ENCODE assay signal across 8 cellular contexts in the genomic region with DNA sequence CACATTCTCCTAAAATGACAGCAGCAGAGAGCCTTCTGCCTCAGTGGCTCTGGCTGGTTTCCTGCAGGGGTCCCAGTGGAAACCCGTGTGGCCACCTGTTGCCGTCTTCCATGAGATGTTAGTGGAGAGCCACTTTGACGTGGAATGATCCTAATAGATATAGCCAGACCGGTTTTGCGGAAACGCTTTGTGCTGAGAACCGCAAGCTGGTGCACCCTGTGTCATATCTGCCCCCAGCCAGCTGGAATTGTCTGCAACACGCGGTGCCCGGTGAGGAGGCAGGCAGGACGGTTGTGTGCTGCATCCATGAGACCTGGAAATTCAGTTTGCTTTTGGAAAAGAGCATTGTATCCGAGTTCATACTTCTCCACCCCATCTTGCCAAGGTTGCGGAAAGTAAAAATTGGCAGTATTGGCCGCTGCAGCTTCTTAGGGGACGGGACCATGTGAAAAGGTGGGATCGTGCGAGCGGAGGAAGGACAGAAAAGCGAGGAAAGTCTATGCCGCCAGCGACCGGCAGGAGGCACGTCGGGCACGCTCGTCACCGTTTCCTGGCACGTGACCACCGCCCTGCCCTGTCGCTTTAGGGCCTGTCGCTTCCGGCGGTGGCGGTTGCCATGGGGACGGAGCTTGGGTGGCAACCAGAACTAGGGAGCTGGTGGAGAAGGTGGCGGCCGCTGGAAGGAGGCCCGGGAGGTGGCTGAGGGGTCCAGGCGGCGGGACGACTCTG. TPM values are rescaled to one million over a fixed set of nuclear protein-coding genes. Genes with fewer than 3 reads are reported as not detected.
DNase-seq lines count a peak whose midpoint lies in the region; ATAC-seq and TF ChIP-seq lines count a peak whose summit lies in the region.

A gene with protein sequence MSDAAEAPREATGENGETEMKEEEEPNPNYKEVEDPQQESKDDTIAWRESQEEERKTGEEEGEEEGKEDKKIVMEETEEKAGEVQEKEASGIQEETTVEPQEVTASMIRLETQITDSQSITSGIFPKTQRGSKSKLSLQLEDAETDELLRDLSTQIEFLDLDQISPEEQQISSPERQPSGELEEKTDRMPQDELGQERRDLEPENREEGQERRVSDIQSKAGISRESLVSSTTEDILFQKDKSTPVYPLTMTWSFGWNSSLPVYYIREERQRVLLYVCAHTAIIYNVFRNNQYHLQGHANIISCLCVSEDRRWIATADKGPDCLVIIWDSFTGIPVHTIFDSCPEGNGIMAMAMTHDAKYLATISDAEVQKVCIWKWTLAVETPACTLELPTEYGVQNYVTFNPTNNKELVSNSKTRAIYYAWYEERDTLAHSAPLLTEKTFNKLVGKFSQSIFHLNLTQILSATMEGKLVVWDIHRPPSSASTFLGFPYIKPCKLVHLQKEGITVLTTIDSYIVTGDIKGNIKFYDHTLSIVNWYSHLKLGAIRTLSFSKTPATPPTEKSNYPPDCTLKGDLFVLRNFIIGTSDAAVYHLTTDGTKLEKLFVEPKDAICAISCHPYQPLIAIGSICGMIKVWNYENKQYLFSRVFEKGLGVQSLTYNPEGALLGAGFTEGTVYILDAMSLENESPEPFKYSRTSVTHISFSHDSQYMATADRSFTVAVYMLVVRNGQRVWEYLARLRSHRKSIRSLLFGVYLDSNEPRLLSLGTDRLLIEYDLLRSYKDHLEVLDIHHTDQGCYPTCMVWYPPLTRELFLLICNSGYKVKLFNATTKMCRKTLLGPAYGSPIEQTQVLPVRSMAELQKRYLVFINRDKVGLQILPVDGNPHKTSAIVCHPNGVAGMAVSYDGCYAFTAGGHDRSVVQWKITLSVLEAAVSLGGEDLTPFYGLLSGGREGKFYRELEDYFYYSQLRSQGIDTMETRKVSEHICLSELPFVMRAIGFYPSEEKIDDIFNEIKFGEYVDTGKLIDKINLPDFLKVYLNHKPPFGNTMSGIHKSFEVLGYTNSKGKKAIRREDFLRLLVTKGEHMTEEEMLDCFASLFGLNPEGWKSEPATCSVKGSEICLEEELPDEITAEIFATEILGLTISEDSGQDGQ (plus strand): TSS at position 643 of the 729 bp plus-strand sequence. CDS start 2,714 bp downstream, outside the sequence.

- no peaks in the 10 kb centered on the region for H3K27me3 Mint-ChIP-seq in activated T-helper 2 cell treated with anti-CD3 and anti-CD28 coated beads, Interferon-gamma antibody, Interleukin-2, Interleukin-4, amounts not matched to agents 10 μg/mL and 5 μg/mL and 100 μg/mL, durations not matched to agents 14 hours and 24 hours and 36 hours (ENCODE audit: low read depth)
- H3K27me3 Mint-ChIP-seq in neural progenitor cell (ENCODE audit: insufficient read depth, low read depth): peaks cover 2% of the 10 kb centered on the region

- peaks cover 34% of the 10 kb centered on the region for H3F3A ChIP-seq in neural progenitor cell (ENCODE audit: low read depth)

- H3K27ac Mint-ChIP-seq in activated T-helper 2 cell treated with anti-CD3 and anti-CD28 coated beads, Interferon-gamma antibody, Interleukin-2, Interleukin-4, amounts not matched to agents 10 μg/mL and 5 μg/mL and 100 μg/mL, durations not matched to agents 14 hours and 24 hours and 36 hours: peak within 1 kb of the TSS; percentile 85
- no peak within 1 kb of the TSS for H3K27ac Mint-ChIP-seq in neural progenitor cell

- 8 to 24% (median 16%) methylated on average over 34 to 41 of the region's 41 CpGs for WGBS in stomach, 5 donors

- no peaks in the 10 kb centered on the region for H3K9me3 ChIP-seq in NT2/D1 (ENCODE audit: insufficient read depth, low read length)
- no peaks in the 10 kb centered on the region for H3K9me3 ChIP-seq in neural progenitor cell (ENCODE audit: low read depth)
- no peaks in the 10 kb centered on the region for H3K9me3 ChIP-seq in stomach

- peaks cover 31% of the 10 kb centered on the region for H3K36me3 Mint-ChIP-seq in activated T-helper 2 cell treated with anti-CD3 and anti-CD28 coated beads, Interferon-gamma antibody, Interleukin-2, Interleukin-4, amounts not matched to agents 10 μg/mL and 5 μg/mL and 100 μg/mL, durations not matched to agents 14 hours and 24 hours and 36 hours (ENCODE audit: low read depth)
- H3K36me3 Mint-ChIP-seq in neural progenitor cell: peaks cover 8% of the 10 kb centered on the region

- CTCF ChIA-PET in BJ (lab: Yijun Ruan, JAX): interaction anchor here (0.6 to 1.4 kb wide), 6 partner anchors 10 to 208 kb away, joined by 3 to 6 read pairs (median 4); no protein-coding TSS in a partner anchor

- TF ChIP-seq POLR2A in stomach (IDR thresholded peaks at IDR 0.05): no peak

- peak; percentile 90 for ATAC-seq in HG03520 (IDR thresholded peaks at IDR 0.05; ENCODE audit: unreplicated experiment)
- ATAC-seq in foreskin keratinocyte: peak; percentile 78

- no peak for DNase-seq in BJ (ENCODE audit: low read depth)
- DNase-seq in GM19240 (ENCODE audit: insufficient read length, low spot score): peak; percentile 82
- peak; percentile 83 for DNase-seq in NT2/D1 (ENCODE audit: low read depth, low spot score)
- peak; percentile 93 for DNase-seq in activated T-helper 2 cell treated with anti-CD3 and anti-CD28 coated beads, Interferon-gamma antibody, Interleukin-2, Interleukin-4, amounts not matched to agents 10 μg/mL and 5 μg/mL and 100 μg/mL, durations not matched to agents 14 hours and 24 hours and 36 hours (ENCODE audit: low spot score)
- DNase-seq in foreskin keratinocyte: peak; percentile 46 to 68
- DNase-seq in neural progenitor cell (ENCODE audit: low spot score): peak; percentile 94
- peak; percentile 99 for DNase-seq in stomach

- no peaks in the 10 kb centered on the region for H3K79me2 ChIP-seq in neural progenitor cell (ENCODE audit: low read depth)

- peaks cover 5% of the 10 kb centered on the region for H3K4me1 ChIP-seq in NT2/D1 (ENCODE audit: insufficient read depth, insufficient read length)
- H3K4me1 ChIP-seq in foreskin keratinocyte: peaks cover 16% of the 10 kb centered on the region
- peaks cover 22% of the 10 kb centered on the region for H3K4me1 ChIP-seq in neural progenitor cell
- peaks cover 4 to 17% (median 13%) of the 10 kb centered on the region in 4 donors for H3K4me1 ChIP-seq in stomach

- intact Hi-C loops in activated T-helper 2 cell treated with anti-CD3 and anti-CD28 coated beads, Interferon-gamma antibody, Interleukin-2, Interleukin-4, amounts not matched to agents 10 μg/mL and 5 μg/mL and 100 μg/mL, durations not matched to agents 14 hours and 24 hours and 36 hours (cut with micrococcal nuclease): loop anchor here (2.0 to 5.0 kb wide), 2 partner anchors 29 to 104 kb away; a partner anchor contains a TSS
- intact Hi-C loops in stomach (cut with DNase I; ENCODE audit: low total_unique reads): no loop called here

- H3K27me3 ChIP-seq in BJ (ENCODE audit: control insufficient read depth, insufficient read depth, low read length) (no peaks in the 10 kb centered on the region), NT2/D1 (ENCODE audit: insufficient read depth, insufficient read length) (no peaks in the 10 kb centered on the region), foreskin keratinocyte (no peaks in the 10 kb centered on the region), neural progenitor cell (no peaks in the 10 kb centered on the region), stomach (no peaks in the 10 kb centered on the region)

- H3K9me3 Mint-ChIP-seq in activated T-helper 2 cell treated with anti-CD3 and anti-CD28 coated beads, Interferon-gamma antibody, Interleukin-2, Interleukin-4, amounts not matched to agents 10 μg/mL and 5 μg/mL and 100 μg/mL, durations not matched to agents 14 hours and 24 hours and 36 hours: no peaks in the 10 kb centered on the region
- H3K9me3 Mint-ChIP-seq in neural progenitor cell: no peaks in the 10 kb centered on the region

- H3K9ac ChIP-seq in NT2/D1 (ENCODE audit: insufficient read length, low read depth) (no peak within 1 kb of the TSS), neural progenitor cell (no peak within 1 kb of the TSS)

- H4K20me1 ChIP-seq in neural progenitor cell (ENCODE audit: low read depth): peaks cover 18% of the 10 kb centered on the region

- peaks cover 4% of the 10 kb centered on the region for H3K36me3 ChIP-seq in BJ (ENCODE audit: control insufficient read depth, insufficient read depth, low read length)
- peaks cover 52% of the 10 kb centered on the region for H3K36me3 ChIP-seq in NT2/D1 (ENCODE audit: insufficient read depth, insufficient read length, low read length)
- H3K36me3 ChIP-seq in neural progenitor cell: no peaks in the 10 kb centered on the region
- peaks cover 32 to 52% (median 47%) of the 10 kb centered on the region in 4 donors for H3K36me3 ChIP-seq in stomach

- peak within 1 kb of the TSS; percentile 79 for H3K4me2 ChIP-seq in neural progenitor cell

- peaks cover 15% of the 10 kb centered on the region for H3K4me1 Mint-ChIP-seq in activated T-helper 2 cell treated with anti-CD3 and anti-CD28 coated beads, Interferon-gamma antibody, Interleukin-2, Interleukin-4, amounts not matched to agents 10 μg/mL and 5 μg/mL and 100 μg/mL, durations not matched to agents 14 hours and 24 hours and 36 hours (ENCODE audit: low read depth)
- peaks cover 31% of the 10 kb centered on the region for H3K4me1 Mint-ChIP-seq in neural progenitor cell

- TF ChIP-seq CTCF in BJ (IDR thresholded peaks at IDR 0.05; ENCODE audit: insufficient read depth, low read depth, low read length): peak; percentile 57
- TF ChIP-seq CTCF in foreskin keratinocyte (conservative IDR thresholded peaks at IDR 0.05): no peak
- TF ChIP-seq CTCF in neural progenitor cell (IDR thresholded peaks at IDR 0.05): peak; percentile 59
- TF ChIP-seq CTCF in stomach (IDR thresholded peaks at IDR 0.05): peak in 5 of 7 experiments; percentile 49 to 98 (median 84)

- H3K4me3 Mint-ChIP-seq in activated T-helper 2 cell treated with anti-CD3 and anti-CD28 coated beads, Interferon-gamma antibody, Interleukin-2, Interleukin-4, amounts not matched to agents 10 μg/mL and 5 μg/mL and 100 μg/mL, durations not matched to agents 14 hours and 24 hours and 36 hours (ENCODE audit: low read depth): peak within 1 kb of the TSS; percentile 82
- peak within 1 kb of the TSS; percentile 77 for H3K4me3 Mint-ChIP-seq in neural progenitor cell

- POLR2A ChIA-PET in BJ (lab: Charles Lee): no interaction called here

- no peak for TF ChIP-seq EP300 in stomach (IDR thresholded peaks at IDR 0.05)

- H3K4me3 ChIP-seq in BJ (ENCODE audit: low read depth, low read length) (peak within 1 kb of the TSS; percentile 29), NT2/D1 (ENCODE audit: insufficient read length, low read depth) (peak within 1 kb of the TSS; percentile 34), neural progenitor cell (peak within 1 kb of the TSS; percentile 48), stomach (peak within 1 kb of the TSS; percentile 49 to 56 (median 54))

- peak within 1 kb of the TSS; percentile 79 for H3K27ac ChIP-seq in foreskin keratinocyte
- H3K27ac ChIP-seq in neural progenitor cell: no peak within 1 kb of the TSS
- H3K27ac ChIP-seq in stomach: peak within 1 kb of the TSS; percentile 41 to 79 (median 74)

- H2AFZ ChIP-seq in neural progenitor cell (replicated peaks): no peak within 1 kb of the TSS

RNA-seq across cellular contexts. Expression of the gene that starts here (rescaled TPM):
- polyA plus RNA-seq in BJ (2011; rRNA removed) (1.3 and 1.5 TPM in 2 replicates), foreskin keratinocyte (40.7 and 48.0 TPM in 2 replicates), stomach (1 to 10 TPM in 1 of 3 donors, under 1 TPM in 1, not detected in 1; 0.85 to 1.2 TPM)
- 1.4 and 4.3 TPM in 2 replicates for polyA minus RNA-seq in BJ (2011; rRNA and poly(A)+ RNA removed)
- 0.80 and 0.82 TPM in 2 replicates for total RNA-seq in activated T-helper 2 cell treated with anti-CD3 and anti-CD28 coated beads, Interferon-gamma antibody, Interleukin-2, Interleukin-4, amounts not matched to agents 10 μg/mL and 5 μg/mL and 100 μg/mL, durations not matched to agents 14 hours and 24 hours and 36 hours
- total RNA-seq in foreskin keratinocyte (44.5 and 52.1 TPM in 2 replicates), neural progenitor cell (ENCODE audit: low replicate concordance) (0.92 and 1.5 TPM in 2 replicates), stomach (1 to 10 TPM in 3 of 5 donors, under 1 TPM in 1, not detected in 1; 0.29 to 2.8 (median 1.2) TPM)

Comparison
In these comparisons a context has a peak if more than half of its experiments do, and no peak if none do; other contexts are left out.
1. RNA of the gene that starts here (total RNA-seq): 44.5 to 52.1 TPM in foreskin keratinocyte; 0.29 to 2.8 TPM in stomach, 0.92 to 1.5 TPM in neural progenitor cell and 0.80 to 0.82 TPM in activated T-helper 2 cell treated with anti-CD3 and anti-CD28 coated beads, Interferon-gamma antibody, Interleukin-2, Interleukin-4, amounts not matched to agents 10 μg/mL and 5 μg/mL and 100 μg/mL, durations not matched to agents 14 hours and 24 hours and 36 hours; every median in the first group is over 10 times any median in the second.
2. RNA of the gene that starts here (polyA plus RNA-seq): 40.7 to 48.0 TPM in foreskin keratinocyte; 1.3 to 1.5 TPM in BJ and 0.85 to 1.2 TPM in stomach; every median in the first group is over 10 times any median in the second.
3. Peak in DNase-seq in activated T-helper 2 cell treated with anti-CD3 and anti-CD28 coated beads, Interferon-gamma antibody, Interleukin-2, Interleukin-4, amounts not matched to agents 10 μg/mL and 5 μg/mL and 100 μg/mL, durations not matched to agents 14 hours and 24 hours and 36 hours; RNA of the gene not detected or under 1 TPM.
4. Peak in every context shown above with its lines, with median percentiles within 50 percentile points of each other: H3K4me3 ChIP-seq.